Comparison of ENCODE assay signal across 25 cellular contexts in genomic region chr10:23404461-23404980, GRCh38. TPM values are rescaled to one million over a fixed set of nuclear protein-coding genes. Genes with fewer than 3 reads are reported as not detected.
DNase-seq lines count a peak whose midpoint lies in the region; ATAC-seq, FAIRE-seq and TF ChIP-seq lines count a peak whose summit lies in the region.
"Had no signal": no experiment of that assay in that cellular context is flagged by ENCODE, and none has a peak within 500 bp of the region (broad histone marks: within the 10 kb centered on the region; RNA-seq: fewer than 3 reads in every experiment).

No MANE protein-coding gene starts in this region.

- no peaks in the 10 kb centered on the region for H3K36me3 ChIP-seq in gastrocnemius medialis
- H3K36me3 ChIP-seq: BLaER1 treated with 17β-estradiol and CSF1 and Interleukin-3, amounts not matched to agents 10 nM and 100 nM; SJSA1 had no signal

- H3K27ac Mint-ChIP-seq in WTC11: no peak overlapping the region
- H3K27ac Mint-ChIP-seq: IgD-negative memory B cell had no signal

- no peaks in the 10 kb centered on the region for H3K9me3 Mint-ChIP-seq in WTC11
- H3K9me3 Mint-ChIP-seq: CD4-positive, alpha-beta memory T cell; IgD-negative memory B cell had no signal

- DNase-seq in AG10803 (ENCODE audit: low read depth) (peak; percentile 17), EL (peak; percentile 29), WTC11 (ENCODE audit: low spot score) (no peak), gastrocnemius medialis (no peak), frontal cortex (ENCODE audit: low spot score in 2 of 2) (no peak)
- DNase-seq in NK-92 treated with Interleukin-12 subunit alpha and Interleukin-12 subunit beta, amount 100 ng/mL, for 24 hours (lab: John Stamatoyannopoulos, UW): no peak
- DNase-seq: Caco-2; CD4-positive, alpha-beta memory T cell; DMS 273 treated with DMSO at 0.1 percent for 48 hours; DMS79 treated with DMSO at 0.1 percent for 48 hours; GOT3; NCI-H1105; NCI-H146; NCI-H2081; NCI-H446; NCI-H526; OCI-M1 had no signal

- no peaks in the 10 kb centered on the region for H3K36me3 Mint-ChIP-seq in WTC11
- H3K36me3 Mint-ChIP-seq: CD4-positive, alpha-beta memory T cell; IgD-negative memory B cell had no signal

- POLR2A ChIA-PET in WTC11 (lab: Charles Lee): no interaction called here

- CTCF ChIA-PET in WTC11 (lab: Charles Lee): interaction anchor here (0.9 to 1.2 kb wide), 3 partner anchors 67 to 289 kb away, joined by 3 read pairs; no protein-coding TSS in a partner anchor

- no peak for FAIRE-seq in frontal cortex (lab: Jason Lieb, UNC)
- FAIRE-seq: GM12891, RCC 7860 had no signal

- no peak overlapping the region for H3K4me3 Mint-ChIP-seq in WTC11
- H3K4me3 Mint-ChIP-seq: CD4-positive, alpha-beta memory T cell; IgD-negative memory B cell had no signal

- in situ Hi-C loops in gastrocnemius medialis (cut with MboI; ENCODE audit: low sequenced_read_pairs in 4 of 4): no loop called here

- no peaks in the 10 kb centered on the region for H3K27me3 ChIP-seq in gastrocnemius medialis
- H3K27me3 ChIP-seq: BLaER1 treated with 17β-estradiol and CSF1 and Interleukin-3, amounts not matched to agents 10 nM and 100 nM; SJSA1 had no signal

- TF ChIP-seq POLR2A in gastrocnemius medialis (IDR thresholded peaks at IDR 0.05): no peak

- H3K4me1 ChIP-seq in gastrocnemius medialis: peaks cover 21 to 30% of the 10 kb centered on the region in 2 donors
- H3K4me1 ChIP-seq: SJSA1 had no signal

- TF ChIP-seq CTCF in AG10803 (conservative IDR thresholded peaks at IDR 0.05; ENCODE audit: low read length): no peak
- TF ChIP-seq CTCF in WTC11 (IDR thresholded peaks at IDR 0.05): no peak
- no peak for TF ChIP-seq CTCF in gastrocnemius medialis (IDR thresholded peaks at IDR 0.05 in 4 of 5, conservative IDR thresholded peaks at IDR 0.05 in 1 of 5)

- ATAC-seq in WTC11 (no peak; the same call in 1 of the 2 replicates), gastrocnemius medialis (no peak), GM21515 (IDR thresholded peaks at IDR 0.05; ENCODE audit: unreplicated experiment) (no peak)
- ATAC-seq: HCT116 had no signal

- H3K27ac ChIP-seq in gastrocnemius medialis: peak overlapping the region; percentile 74 to 86 (median 82)
- H3K27ac ChIP-seq: BLaER1 treated with 17β-estradiol and CSF1 and Interleukin-3, amounts not matched to agents 10 nM and 100 nM; SJSA1 had no signal

- no peak overlapping the region for H3K4me3 ChIP-seq in AG10803 (ENCODE audit: low read length)
- H3K4me3 ChIP-seq in gastrocnemius medialis: no peak overlapping the region
- H3K4me3 ChIP-seq: BLaER1 treated with 17β-estradiol and CSF1 and Interleukin-3, amounts not matched to agents 10 nM and 100 nM; SJSA1 had no signal

- peaks cover 24% of the 10 kb centered on the region for H3K4me1 Mint-ChIP-seq in WTC11
- H3K4me1 Mint-ChIP-seq: CD4-positive, alpha-beta memory T cell; IgD-negative memory B cell had no signal

- H3K27me3 Mint-ChIP-seq in WTC11 (ENCODE audit: low read depth): no peaks in the 10 kb centered on the region
- H3K27me3 Mint-ChIP-seq: CD4-positive, alpha-beta memory T cell; IgD-negative memory B cell had no signal

- intact Hi-C loops in gastrocnemius medialis (cut with DNase I; ENCODE audit: low total_unique reads): loop anchor here (10.0 kb wide), 1 partner anchor 850 kb away; no protein-coding TSS in a partner anchor

- H3K9me3 ChIP-seq in gastrocnemius medialis: no peaks in the 10 kb centered on the region
- H3K9me3 ChIP-seq: Caco-2, SJSA1 had no signal

TF ChIP-seq in WTC11, 78 proteins besides CTCF, POLR2A, EP300 and RAD21:
- TF ChIP-seq FOXJ3 (CRISPR knock-in tag; IDR thresholded peaks at IDR 0.05; ENCODE audit: borderline replicate concordance) (no peak), HMGA2 (CRISPR knock-in tag; IDR thresholded peaks at IDR 0.05) (peak; percentile 30; the same call in 1 of the 2 replicates)

RNA-seq across cellular contexts. Expression of gene OTUD1, which starts 34.4 kb away (rescaled TPM):
- total RNA-seq in WTC11 (2021): 7.9 to 9.8 TPM (median 9.0 TPM) in 3 replicates
- total RNA-seq in gastrocnemius medialis: 10 to 100 TPM in 1 of 4 donors, 1 to 10 TPM in 3; 5.3 to 16.9 (median 7.7) TPM
- 16.7 TPM for total RNA-seq in frontal cortex

RNA-seq across cellular contexts. Expression of gene C10orf67, which starts 59.9 kb away (rescaled TPM):
- total RNA-seq in WTC11 (2021): 0.07 TPM in 1 of 3 replicates, not detected in the others
- under 1 TPM in 1 of 4 donors, not detected in 3; 0.09 TPM for total RNA-seq in gastrocnemius medialis
- total RNA-seq in frontal cortex: 0.41 TPM
- total RNA-seq: Caco-2; CD4-positive, alpha-beta memory T cell; G401; SJSA1 had no signal

Comparison
In these comparisons a context has a peak if more than half of its experiments do, and no peak if none do; other contexts are left out.
1. DNase-seq: peak in AG10803 (single experiment) and EL (single experiment); none in WTC11 (single experiment), gastrocnemius medialis (0 of 2), NK-92 treated with Interleukin-12 subunit alpha and Interleukin-12 subunit beta, amount 100 ng/mL, for 24 hours (single experiment) and frontal cortex (0 of 2).